ENCODE assay signal across 16 cellular contexts in the genomic region with DNA sequence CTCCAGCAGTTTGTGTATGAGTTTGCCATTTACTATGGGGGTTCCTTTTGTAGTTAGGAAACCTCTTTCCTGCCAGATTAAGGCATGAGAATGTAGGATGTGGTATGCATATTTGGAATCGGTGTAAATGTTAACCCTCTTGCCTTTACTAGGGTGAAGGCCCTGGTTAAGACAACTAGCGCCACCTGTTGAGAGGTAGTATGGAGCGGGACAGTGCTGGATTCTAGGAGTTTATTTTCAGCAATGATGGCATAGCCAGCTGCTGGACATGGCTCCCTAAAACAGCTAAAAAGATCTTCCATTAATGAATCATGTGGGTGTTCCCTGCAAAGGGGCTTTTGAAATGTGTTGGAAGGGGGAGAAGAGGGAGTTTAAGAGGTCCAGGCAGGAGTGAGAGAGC. TPM values are rescaled to one million over a fixed set of nuclear protein-coding genes. Genes with fewer than 3 reads are reported as not detected.
DNase-seq lines count a peak whose midpoint lies in the region; ATAC-seq, FAIRE-seq and TF ChIP-seq lines count a peak whose summit lies in the region.
"Had no signal": no experiment of that assay in that cellular context is flagged by ENCODE, and none has a peak within 500 bp of the region (broad histone marks: within the 10 kb centered on the region; RNA-seq: fewer than 3 reads in every experiment).

No MANE protein-coding gene starts in this region.

- H3K9me3 ChIP-seq in WERI-Rb-1 (ENCODE audit: severe bottlenecking) (peaks cover 2% of the 10 kb centered on the region), small intestine (ENCODE audit: control insufficient read depth, low read depth) (no peaks in the 10 kb centered on the region)

- peak; percentile 58 for TF ChIP-seq CTCF in WERI-Rb-1 (IDR thresholded peaks at IDR 0.05; ENCODE audit: low read depth, low read length)

- no peak for TF ChIP-seq EP300 in Ishikawa (IDR thresholded peaks at IDR 0.05; ENCODE audit: borderline replicate concordance)

- H3K4me1 Mint-ChIP-seq in activated naive CD4-positive, alpha-beta T cell treated with anti-CD3 and anti-CD28 coated beads for 36 hours (ENCODE audit: low read depth), result no peaks in the 10 kb centered on the region
- no peaks in the 10 kb centered on the region for H3K4me1 Mint-ChIP-seq in activated naive CD4-positive, alpha-beta T cell treated with anti-CD3 and anti-CD28 coated beads, Interleukin-2, amount 10 ng/mL, durations not matched to agents 7 days and 5 days
- H3K4me1 Mint-ChIP-seq: IgD-negative memory B cell, natural killer cell had no signal

- no peak overlapping the region for H3K4me3 ChIP-seq in WERI-Rb-1 (ENCODE audit: low read depth, low read length)
- no peak overlapping the region for H3K4me3 ChIP-seq in small intestine (ENCODE audit: low read depth in 1 of 2, low read length in 2 of 2)
- H3K4me3 ChIP-seq: BLaER1 treated with 17β-estradiol and CSF1 and Interleukin-3, amounts not matched to agents 10 nM and 100 nM; skin epidermis had no signal

- H3K27me3 ChIP-seq in WERI-Rb-1 (ENCODE audit: insufficient read depth, low read depth, severe bottlenecking) (no peaks in the 10 kb centered on the region), small intestine (ENCODE audit: control insufficient read depth in 2 of 2, insufficient read depth in 2 of 2, low read length in 2 of 2) (no peaks in the 10 kb centered on the region)
- H3K27me3 ChIP-seq: BLaER1 treated with 17β-estradiol and CSF1 and Interleukin-3, amounts not matched to agents 10 nM and 100 nM had no signal

- FAIRE-seq in small intestine (lab: Jason Lieb, UNC), result no peak

- WGBS in small intestine, 3 donors, result 74 to 87% (median 82%) methylated on average over 3 of the region's 3 CpGs

- H3K4me1 ChIP-seq in small intestine (ENCODE audit: control insufficient read depth in 2 of 2, insufficient read depth in 1 of 2, low read depth in 1 of 2, low read length in 1 of 2), result no peaks in the 10 kb centered on the region
- H3K4me1 ChIP-seq: BLaER1 treated with 17β-estradiol and CSF1 and Interleukin-3, amounts not matched to agents 10 nM and 100 nM had no signal

- no peak overlapping the region for H3K27ac Mint-ChIP-seq in activated naive CD4-positive, alpha-beta T cell treated with anti-CD3 and anti-CD28 coated beads for 36 hours
- H3K27ac Mint-ChIP-seq in activated naive CD4-positive, alpha-beta T cell treated with anti-CD3 and anti-CD28 coated beads, Interleukin-2, amount 10 ng/mL, durations not matched to agents 7 days and 5 days, result no peak overlapping the region
- H3K27ac Mint-ChIP-seq: IgD-negative memory B cell; natural killer cell; stimulated activated naive CD8-positive, alpha-beta T cell treated with anti-CD3 and anti-CD28 coated beads, Interleukin-15, Interleukin-2, amounts not matched to agents 100 ng/mL and 50 ng/mL, for 24 hours had no signal

- H3K4me3 Mint-ChIP-seq in activated naive CD4-positive, alpha-beta T cell treated with anti-CD3 and anti-CD28 coated beads for 36 hours, result no peak overlapping the region
- no peak overlapping the region for H3K4me3 Mint-ChIP-seq in activated naive CD4-positive, alpha-beta T cell treated with anti-CD3 and anti-CD28 coated beads, Interleukin-2, amount 10 ng/mL, durations not matched to agents 7 days and 5 days
- H3K4me3 Mint-ChIP-seq: IgD-negative memory B cell; natural killer cell; stimulated activated naive CD8-positive, alpha-beta T cell treated with anti-CD3 and anti-CD28 coated beads, Interleukin-15, Interleukin-2, amounts not matched to agents 100 ng/mL and 50 ng/mL, for 24 hours had no signal

- H3K27me3 Mint-ChIP-seq in activated naive CD4-positive, alpha-beta T cell treated with anti-CD3 and anti-CD28 coated beads for 36 hours (ENCODE audit: low read depth), result no peaks in the 10 kb centered on the region
- peaks cover 4% of the 10 kb centered on the region for H3K27me3 Mint-ChIP-seq in activated naive CD4-positive, alpha-beta T cell treated with anti-CD3 and anti-CD28 coated beads, Interleukin-2, amount 10 ng/mL, durations not matched to agents 7 days and 5 days
- H3K27me3 Mint-ChIP-seq: stimulated activated naive CD8-positive, alpha-beta T cell treated with anti-CD3 and anti-CD28 coated beads, Interleukin-15, Interleukin-2, amounts not matched to agents 100 ng/mL and 50 ng/mL, for 24 hours had no signal

- H3K9me3 Mint-ChIP-seq in activated naive CD4-positive, alpha-beta T cell treated with anti-CD3 and anti-CD28 coated beads for 36 hours, result peaks cover 12% of the 10 kb centered on the region
- peaks cover 3% of the 10 kb centered on the region for H3K9me3 Mint-ChIP-seq in activated naive CD4-positive, alpha-beta T cell treated with anti-CD3 and anti-CD28 coated beads, Interleukin-2, amount 10 ng/mL, durations not matched to agents 7 days and 5 days
- H3K9me3 Mint-ChIP-seq: natural killer cell had no signal

- H3K27ac ChIP-seq in WERI-Rb-1, result no peak overlapping the region
- no peak overlapping the region for H3K27ac ChIP-seq in small intestine (ENCODE audit: low read depth in 1 of 2, low read length in 1 of 2)
- H3K27ac ChIP-seq: BLaER1 treated with 17β-estradiol and CSF1 and Interleukin-3, amounts not matched to agents 10 nM and 100 nM; skin epidermis had no signal

- no peaks in the 10 kb centered on the region for H3K36me3 ChIP-seq in WERI-Rb-1
- H3K36me3 ChIP-seq in small intestine (ENCODE audit: control insufficient read depth in 2 of 2, insufficient read depth in 2 of 2, low read length in 2 of 2), result no peaks in the 10 kb centered on the region
- H3K36me3 ChIP-seq: BLaER1 treated with 17β-estradiol and CSF1 and Interleukin-3, amounts not matched to agents 10 nM and 100 nM had no signal

- peak; percentile 53 for DNase-seq in activated naive CD4-positive, alpha-beta T cell treated with anti-CD3 and anti-CD28 coated beads for 36 hours
- no peak for DNase-seq in activated naive CD4-positive, alpha-beta T cell treated with anti-CD3 and anti-CD28 coated beads, Interleukin-2, amount 10 ng/mL, durations not matched to agents 7 days and 5 days
- peak; percentile 32 for DNase-seq in WERI-Rb-1
- DNase-seq in myocyte (ENCODE audit: low read depth), result peak; percentile 54
- no peak for DNase-seq in small intestine
- DNase-seq: activated effector memory CD4-positive, alpha-beta T cell treated with anti-CD3 and anti-CD28 coated beads, Interleukin-2, amount 50 U/mL, for 16 hours; hippocampal formation; natural killer cell; NCI-H510A had no signal

- intact Hi-C loops in activated naive CD4-positive, alpha-beta T cell treated with anti-CD3 and anti-CD28 coated beads for 36 hours (cut with micrococcal nuclease), result loop anchor here (1.0 kb wide), 2 partner anchors 188 to 428 kb away; no protein-coding TSS in a partner anchor

- peaks cover 1% of the 10 kb centered on the region for H3K36me3 Mint-ChIP-seq in activated naive CD4-positive, alpha-beta T cell treated with anti-CD3 and anti-CD28 coated beads for 36 hours (ENCODE audit: low read depth)
- H3K36me3 Mint-ChIP-seq in activated naive CD4-positive, alpha-beta T cell treated with anti-CD3 and anti-CD28 coated beads, Interleukin-2, amount 10 ng/mL, durations not matched to agents 7 days and 5 days, result no peaks in the 10 kb centered on the region
- H3K36me3 Mint-ChIP-seq: natural killer cell had no signal

- peak; percentile 52 for TF ChIP-seq RAD21 in Ishikawa (IDR thresholded peaks at IDR 0.05; ENCODE audit: low read depth)

- ATAC-seq in GM21390 (IDR thresholded peaks at IDR 0.05; ENCODE audit: unreplicated experiment), result no peak
- no peak for ATAC-seq in HG02798 (IDR thresholded peaks at IDR 0.05; ENCODE audit: poor library complexity, unreplicated experiment)
- ATAC-seq: natural killer cell had no signal

- CTCF ChIA-PET in activated naive CD4-positive, alpha-beta T cell treated with anti-CD3 and anti-CD28 coated beads for 36 hours (lab: Charles Lee), result interaction anchor here (1.0 kb wide), 1 partner anchor 124 kb away, joined by 3 read pairs; no protein-coding TSS in a partner anchor
- CTCF ChIA-PET in activated naive CD4-positive, alpha-beta T cell treated with anti-CD3 and anti-CD28 coated beads, Interleukin-2, amount 10 ng/mL, durations not matched to agents 7 days and 5 days (lab: Charles Lee), result interaction anchor here (0.6 kb wide), 1 partner anchor 893 kb away, joined by 3 read pairs; no protein-coding TSS in a partner anchor

TF ChIP-seq in Ishikawa, 13 proteins besides CTCF, POLR2A, EP300 and RAD21 (continues in another document):
- TF ChIP-seq TEAD4 (IDR thresholded peaks at IDR 0.05) (no peak), FOXM1 (IDR thresholded peaks at IDR 0.05; ENCODE audit: borderline replicate concordance, low read depth) (no peak), TAF1 (IDR thresholded peaks at IDR 0.05; ENCODE audit: low read depth) (no peak), CEBPB (IDR thresholded peaks at IDR 0.05) (no peak), CREB1 (IDR thresholded peaks at IDR 0.05; ENCODE audit: low read depth) (no peak), ZBTB7A (IDR thresholded peaks at IDR 0.05; ENCODE audit: low read depth) (no peak)
- TF ChIP-seq, protein P1, sequence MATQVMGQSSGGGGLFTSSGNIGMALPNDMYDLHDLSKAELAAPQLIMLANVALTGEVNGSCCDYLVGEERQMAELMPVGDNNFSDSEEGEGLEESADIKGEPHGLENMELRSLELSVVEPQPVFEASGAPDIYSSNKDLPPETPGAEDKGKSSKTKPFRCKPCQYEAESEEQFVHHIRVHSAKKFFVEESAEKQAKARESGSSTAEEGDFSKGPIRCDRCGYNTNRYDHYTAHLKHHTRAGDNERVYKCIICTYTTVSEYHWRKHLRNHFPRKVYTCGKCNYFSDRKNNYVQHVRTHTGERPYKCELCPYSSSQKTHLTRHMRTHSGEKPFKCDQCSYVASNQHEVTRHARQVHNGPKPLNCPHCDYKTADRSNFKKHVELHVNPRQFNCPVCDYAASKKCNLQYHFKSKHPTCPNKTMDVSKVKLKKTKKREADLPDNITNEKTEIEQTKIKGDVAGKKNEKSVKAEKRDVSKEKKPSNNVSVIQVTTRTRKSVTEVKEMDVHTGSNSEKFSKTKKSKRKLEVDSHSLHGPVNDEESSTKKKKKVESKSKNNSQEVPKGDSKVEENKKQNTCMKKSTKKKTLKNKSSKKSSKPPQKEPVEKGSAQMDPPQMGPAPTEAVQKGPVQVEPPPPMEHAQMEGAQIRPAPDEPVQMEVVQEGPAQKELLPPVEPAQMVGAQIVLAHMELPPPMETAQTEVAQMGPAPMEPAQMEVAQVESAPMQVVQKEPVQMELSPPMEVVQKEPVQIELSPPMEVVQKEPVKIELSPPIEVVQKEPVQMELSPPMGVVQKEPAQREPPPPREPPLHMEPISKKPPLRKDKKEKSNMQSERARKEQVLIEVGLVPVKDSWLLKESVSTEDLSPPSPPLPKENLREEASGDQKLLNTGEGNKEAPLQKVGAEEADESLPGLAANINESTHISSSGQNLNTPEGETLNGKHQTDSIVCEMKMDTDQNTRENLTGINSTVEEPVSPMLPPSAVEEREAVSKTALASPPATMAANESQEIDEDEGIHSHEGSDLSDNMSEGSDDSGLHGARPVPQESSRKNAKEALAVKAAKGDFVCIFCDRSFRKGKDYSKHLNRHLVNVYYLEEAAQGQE (IDR thresholded peaks at IDR 0.05; ENCODE audit: low read depth), result no peak

RNA-seq across cellular contexts. Expression of a gene that starts 30.7 kb away (rescaled TPM):
- total RNA-seq in activated naive CD4-positive, alpha-beta T cell treated with anti-CD3 and anti-CD28 coated beads for 36 hours, result not detected
- 3.7 and 5.6 TPM in 2 replicates for total RNA-seq in myocyte
- polyA plus RNA-seq in myocyte (2012), result 11.6 TPM
- 1,000 to 10,000 TPM in 1 of 3 donors, 100 to 1,000 TPM in 1, 10 to 100 TPM in 1; 19.9 to 1,014 (median 191) TPM for polyA plus RNA-seq in small intestine

Comparison
In these comparisons a context has a peak if more than half of its experiments do, and no peak if none do; other contexts are left out.
1. DNase-seq: peak in activated naive CD4-positive, alpha-beta T cell treated with anti-CD3 and anti-CD28 coated beads for 36 hours (single experiment), WERI-Rb-1 (single experiment) and myocyte (single experiment); none in activated naive CD4-positive, alpha-beta T cell treated with anti-CD3 and anti-CD28 coated beads, Interleukin-2, amount 10 ng/mL, durations not matched to agents 7 days and 5 days (single experiment) and small intestine (single experiment).